ENCODE assay signal across 7 cellular contexts in the genomic region with DNA sequence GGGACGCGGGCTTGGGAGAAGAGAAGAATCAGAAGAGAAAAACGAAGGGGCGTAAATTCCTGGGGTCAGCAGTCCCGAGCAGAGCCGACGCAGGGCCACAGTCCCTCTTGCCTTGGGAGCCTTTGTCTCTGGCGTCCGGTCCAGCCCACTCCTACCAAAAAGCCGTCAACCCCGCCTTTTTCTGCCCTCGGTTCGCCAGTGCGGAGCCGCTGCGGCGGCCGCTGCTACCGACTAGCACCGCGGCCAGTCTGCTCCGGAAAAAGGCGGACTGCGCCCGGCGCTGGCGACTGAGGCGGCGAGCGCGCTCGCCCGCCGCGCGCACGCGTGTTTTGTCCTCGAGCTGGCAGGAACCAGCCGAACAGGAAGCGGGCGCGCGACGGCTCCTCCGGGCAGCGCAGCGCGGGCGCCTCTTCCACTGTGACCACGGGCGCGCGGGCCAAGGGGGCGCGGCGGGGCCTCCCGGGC. TPM values are rescaled to one million over a fixed set of nuclear protein-coding genes. Genes with fewer than 3 reads are reported as not detected.
A peak's percentile ranks its signal among the peaks of the same experiment; 100 is the strongest.
DNase-seq lines count a peak whose midpoint lies in the region; ATAC-seq and TF ChIP-seq lines count a peak whose summit lies in the region.

No MANE protein-coding gene starts in this region.

- peak overlapping the region; percentile 69 for H3K4me3 ChIP-seq in SJSA1
- no peak overlapping the region for H3K4me3 ChIP-seq in endocrine pancreas (ENCODE audit: control insufficient read depth, insufficient read depth, low read length)

- DNase-seq in SJSA1 (ENCODE audit: low read depth in 1 of 2, low spot score in 2 of 2), result no peak
- no peak for DNase-seq in natural killer cell
- DNase-seq in GM19238 (ENCODE audit: insufficient read length, low spot score), result no peak
- no peak for DNase-seq in ecto neural progenitor cell (ENCODE audit: low spot score)

- peak; percentile 10 for ATAC-seq in GM18511 (IDR thresholded peaks at IDR 0.05; ENCODE audit: unreplicated experiment)
- ATAC-seq in HG02884 (IDR thresholded peaks at IDR 0.05; ENCODE audit: unreplicated experiment), result peak; percentile 16
- ATAC-seq in natural killer cell, result peak; percentile 39 to 65 (median 57)

- no peaks in the 10 kb centered on the region for H3K27me3 Mint-ChIP-seq in natural killer cell (ENCODE audit: low read depth in 2 of 2)

- H3K9ac ChIP-seq in endocrine pancreas (ENCODE audit: control insufficient read depth, insufficient read depth, low read length), result peak overlapping the region; percentile 78

- H3K27ac Mint-ChIP-seq in natural killer cell, result peak overlapping the region; percentile 96

- H3K36me3 ChIP-seq in SJSA1 (peaks cover 53% of the 10 kb centered on the region), endocrine pancreas (ENCODE audit: control insufficient read depth, insufficient read depth, low read length) (no peaks in the 10 kb centered on the region)

- no peaks in the 10 kb centered on the region for H3K9me3 Mint-ChIP-seq in natural killer cell

- H3K9me3 ChIP-seq in SJSA1 (replicated peaks) (no peaks in the 10 kb centered on the region), endocrine pancreas (ENCODE audit: control insufficient read depth, low read length) (no peaks in the 10 kb centered on the region)

- peaks cover 36% of the 10 kb centered on the region for H3K36me3 Mint-ChIP-seq in natural killer cell

- peak overlapping the region; percentile 96 for H3K27ac ChIP-seq in SJSA1

- peak overlapping the region; percentile 100 for H3K4me3 Mint-ChIP-seq in natural killer cell

- H3K4me1 ChIP-seq in SJSA1 (replicated peaks) (peaks cover 30% of the 10 kb centered on the region), endocrine pancreas (ENCODE audit: control insufficient read depth, insufficient read depth, low read length) (peaks cover 20% of the 10 kb centered on the region)

- intact Hi-C loops in natural killer cell (cut with micrococcal nuclease), result loop anchor here (1.0 to 10.0 kb wide), 6 partner anchors 55 to 1025 kb away; a partner anchor contains a TSS

- TF ChIP-seq CTCF in natural killer cell (IDR thresholded peaks at IDR 0.05), result peak; percentile 61

- H3K4me1 Mint-ChIP-seq in natural killer cell, result peaks cover 45 to 59% of the 10 kb centered on the region in 2 donors

- H3K27me3 ChIP-seq in SJSA1 (replicated peaks) (no peaks in the 10 kb centered on the region), endocrine pancreas (ENCODE audit: control insufficient read depth, insufficient read depth, low read length) (no peaks in the 10 kb centered on the region)

RNA-seq across cellular contexts. Expression of a gene that starts 0.5 kb away (rescaled TPM):
- 318 and 320 TPM in 2 replicates for total RNA-seq in SJSA1 (2014; rRNA removed; shearing (Covaris generic))
- 100 to 1,000 TPM; 328 to 423 (median 371) TPM for total RNA-seq in natural killer cell

RNA-seq across cellular contexts. Expression of a gene that starts 0.6 kb away (rescaled TPM):
- total RNA-seq in SJSA1 (2014; rRNA removed; shearing (Covaris generic)), result 78.4 and 87.5 TPM in 2 replicates
- total RNA-seq in natural killer cell, result 10 to 100 TPM; 21.0 to 26.1 (median 25.0) TPM

RNA-seq across cellular contexts. Expression of a gene that starts 56.0 kb away (rescaled TPM):
- 67.5 and 90.7 TPM in 2 replicates for total RNA-seq in SJSA1 (2014; rRNA removed; shearing (Covaris generic))
- total RNA-seq in natural killer cell, result 100 to 1,000 TPM; 225 to 285 (median 270) TPM
